8 cellular contexts compared by ENCODE assay signal in genomic region chrX:74383611-74384010, GRCh38. TPM values are rescaled to one million over a fixed set of nuclear protein-coding genes. Genes with fewer than 3 reads are reported as not detected.
A peak's percentile ranks its signal among the peaks of the same experiment; 100 is the strongest.
DNase-seq lines count a peak whose midpoint lies in the region; ATAC-seq and TF ChIP-seq lines count a peak whose summit lies in the region.

No MANE protein-coding gene starts in this region.

- H3K36me3 ChIP-seq in body of pancreas (replicated peaks in 1 of 2; ENCODE audit: insufficient read depth in 1 of 2, low read depth in 2 of 2) (no peaks in the 10 kb centered on the region), thyroid gland (no peaks in the 10 kb centered on the region)

- peak; percentile 73 for TF ChIP-seq CTCF in AG10803 (conservative IDR thresholded peaks at IDR 0.05; ENCODE audit: low read length)
- TF ChIP-seq CTCF in GM13976 (IDR thresholded peaks at IDR 0.05; ENCODE audit: borderline replicate concordance, control extremely low read depth, extremely low read depth, insufficient read depth, missing control alignments): peak; percentile 54
- peak in 6 of 7 experiments; percentile 12 to 46 (median 42) for TF ChIP-seq CTCF in body of pancreas (IDR thresholded peaks at IDR 0.05)
- peak in 4 of 6 experiments; percentile 42 to 66 (median 55) for TF ChIP-seq CTCF in thyroid gland (IDR thresholded peaks at IDR 0.05)

- H3K4me1 ChIP-seq in body of pancreas: no peaks in the 10 kb centered on the region
- H3K4me1 ChIP-seq in thyroid gland: no peaks in the 10 kb centered on the region

- ATAC-seq in body of pancreas (no peak), HG03108 (IDR thresholded peaks at IDR 0.05; ENCODE audit: unreplicated experiment) (no peak)

- H3K27me3 ChIP-seq in body of pancreas: no peaks in the 10 kb centered on the region
- no peaks in the 10 kb centered on the region for H3K27me3 ChIP-seq in thyroid gland

- H3K27ac ChIP-seq in body of pancreas: no peak overlapping the region
- H3K27ac ChIP-seq in thyroid gland: no peak overlapping the region

- intact Hi-C loops in body of pancreas (cut with DNase I) (loop anchor here (10.0 kb wide), 1 partner anchor 161 kb away; no protein-coding TSS in a partner anchor), thyroid gland (cut with DNase I) (no loop called here)

- H3K9me3 ChIP-seq in body of pancreas: no peaks in the 10 kb centered on the region
- H3K9me3 ChIP-seq in thyroid gland: no peaks in the 10 kb centered on the region

- DNase-seq in AG10803 (ENCODE audit: low read depth) (peak; percentile 57), GM13976 (ENCODE audit: low spot score) (peak; percentile 35), NCI-H460 (ENCODE audit: extremely low read depth, low read depth) (peak; percentile 44), body of pancreas (peak; percentile 11 to 27 (median 18)), iris pigment epithelial cell (ENCODE audit: low read depth) (peak; percentile 53), thyroid gland (peak; percentile 47 to 58), DMS153 (lab: John Stamatoyannopoulos, UW) (no peak)

- WGBS in body of pancreas, 2 donors: 32 to 34% methylated on average over 2 of the region's 2 CpGs
- 31 to 38% methylated on average over 2 of the region's 2 CpGs for WGBS in thyroid gland, 2 donors

- in situ Hi-C loops in GM13976 (cut with MboI; ENCODE audit: low sequenced_read_pairs, unreplicated experiment): loop anchor here (25.0 kb wide), 1 partner anchor 154 kb away; no protein-coding TSS in a partner anchor

- H3K4me3 ChIP-seq in AG10803 (ENCODE audit: low read length) (no peak overlapping the region), body of pancreas (no peak overlapping the region), thyroid gland (replicated peaks in 1 of 3) (no peak overlapping the region)

- TF ChIP-seq POLR2A in body of pancreas (IDR thresholded peaks at IDR 0.05) (no peak), thyroid gland (IDR thresholded peaks at IDR 0.05) (no peak)

RNA-seq across cellular contexts. Expression of gene SLC16A2, which starts 37.7 kb away (rescaled TPM):
- total RNA-seq in NCI-H460 (2014; rRNA removed; shearing (Covaris generic)): 0.82 and 1.2 TPM in 2 replicates
- 0.75 and 1.9 TPM in 2 replicates for polyA plus RNA-seq in NCI-H460 (2014; cell fraction: nucleus; rRNA removed)
- total RNA-seq in body of pancreas (1 to 10 TPM; 2.9 to 7.3 TPM), thyroid gland (10 to 100 TPM; 10.1 to 24.0 (median 20.1) TPM)
